In the genomic region with DNA sequence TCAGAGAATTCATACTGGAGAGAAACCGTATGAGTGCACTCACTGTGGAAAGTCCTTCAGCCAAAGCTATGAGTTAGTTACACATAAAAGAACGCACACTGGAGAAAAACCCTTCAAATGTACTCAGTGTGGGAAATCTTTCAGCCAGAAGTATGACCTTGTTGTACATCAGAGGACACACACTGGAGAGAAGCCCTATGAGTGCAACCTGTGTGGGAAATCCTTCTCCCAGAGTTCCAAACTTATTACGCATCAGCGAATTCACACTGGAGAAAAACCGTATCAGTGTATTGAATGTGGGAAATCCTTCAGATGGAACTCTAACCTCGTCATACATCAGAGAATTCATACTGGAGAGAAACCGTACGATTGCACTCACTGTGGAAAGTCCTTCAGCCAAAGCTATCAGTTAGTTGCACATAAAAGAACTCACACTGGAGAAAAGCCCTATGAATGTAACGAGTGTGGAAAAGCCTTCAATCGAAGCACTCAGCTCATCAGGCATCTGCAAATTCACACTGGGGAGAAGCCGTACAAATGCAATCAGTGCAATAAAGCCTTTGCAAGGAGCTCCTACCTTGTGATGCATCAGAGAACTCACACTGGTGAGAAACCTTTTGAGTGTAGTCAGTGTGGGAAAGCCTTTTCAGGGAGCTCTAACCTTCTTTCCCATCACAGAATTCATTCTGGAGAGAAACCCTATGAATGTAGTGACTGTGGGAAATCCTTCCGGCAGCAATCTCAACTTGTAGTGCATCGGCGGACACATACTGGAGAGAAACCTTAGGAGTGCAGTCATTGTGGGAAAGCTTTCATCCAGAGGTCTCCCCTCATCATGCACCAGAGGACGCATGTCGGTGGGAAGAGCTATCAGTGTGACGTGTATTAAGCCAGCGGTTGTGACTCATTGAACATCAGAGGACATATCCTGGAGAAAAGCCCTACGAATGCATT, we compare ENCODE assay signal across 18 cellular contexts. TPM values are rescaled to one million over a fixed set of nuclear protein-coding genes. Genes with fewer than 3 reads are reported as not detected.
DNase-seq lines count a peak whose midpoint lies in the region; ATAC-seq, FAIRE-seq and TF ChIP-seq lines count a peak whose summit lies in the region.
"Had no signal": no experiment of that assay in that cellular context is flagged by ENCODE, and none has a peak within 500 bp of the region (broad histone marks: within the 10 kb centered on the region; RNA-seq: fewer than 3 reads in every experiment).

No MANE protein-coding gene starts in this region.

- SMC1A ChIA-PET in GM12878 (lab: Charles Lee; ENCODE audit: uncharacterized antibody, unreplicated experiment): no interaction called here

- H3K27ac Mint-ChIP-seq in CD4-positive, alpha-beta memory T cell: no peak overlapping the region
- H3K27ac Mint-ChIP-seq: memory B cell had no signal

- CTCF ChIA-PET in CD4-positive, alpha-beta memory T cell (lab: Charles Lee; ENCODE audit: partially characterized antibody): no interaction called here
- CTCF ChIA-PET in HEK293 (lab: Yijun Ruan, JAX): interaction anchor here (1.7 to 2.2 kb wide), 2 partner anchors 43 to 257 kb away, joined by 5 to 7 read pairs; a partner anchor contains a TSS
- CTCF ChIA-PET in GM12878 (lab: Yijun Ruan, JAX): no interaction called here

- H3K36me3 Mint-ChIP-seq in CD4-positive, alpha-beta memory T cell: peaks cover 58 to 64% of the 10 kb centered on the region in 2 donors

- in situ Hi-C loops in GM12878 (cut with MboI): no loop called here

- FAIRE-seq in GM12878 (lab: Jason Lieb, UNC): no peak

- H3K4me2 ChIP-seq in GM12878 (ENCODE audit: control insufficient read depth, insufficient read depth): no peak overlapping the region

- no peak for TF ChIP-seq EP300 in GM12878 (IDR thresholded peaks at IDR 0.05; ENCODE audit: borderline replicate concordance in 1 of 2, control insufficient read depth in 1 of 2, low read depth in 2 of 2, low read length in 2 of 2)

- peaks cover 0 to 10% (median 0%) of the 10 kb centered on the region in 4 donors for H3K4me1 Mint-ChIP-seq in CD4-positive, alpha-beta memory T cell
- H3K4me1 Mint-ChIP-seq: memory B cell had no signal

- no peaks in the 10 kb centered on the region for H4K20me1 ChIP-seq in GM12878 (ENCODE audit: control insufficient read depth, insufficient read depth)

- H3K9ac ChIP-seq in GM12878 (ENCODE audit: control insufficient read depth, insufficient read depth, low read length) (no peak overlapping the region), mucosa of rectum (ENCODE audit: low read depth in 1 of 2, low read length in 2 of 2) (no peak overlapping the region)

- intact Hi-C loops in CD4-positive, alpha-beta memory T cell (cut with micrococcal nuclease): no loop called here
- intact Hi-C loops in GM12878 (cut with micrococcal nuclease; ENCODE audit: unreplicated experiment): no loop called here
- intact Hi-C loops in adrenal gland (cut with DNase I): loop anchor here in 1 of 2 donors (10.0 kb wide), 1 partner anchor 57 kb away; no protein-coding TSS in a partner anchor

- H3K79me2 ChIP-seq in GM12878 (ENCODE audit: control insufficient read depth, insufficient read depth, low read length): no peaks in the 10 kb centered on the region

- H3K4me3 ChIP-seq in CD4-positive, alpha-beta memory T cell (ENCODE audit: low read length in 2 of 2): peak overlapping the region; percentile 17 to 27
- H3K4me3 ChIP-seq in HEK293 (ENCODE audit: low read depth, low read length) (no peak overlapping the region), GM12878 (no peak overlapping the region), mucosa of rectum (ENCODE audit: low read length in 2 of 2) (peak overlapping the region; percentile 19 to 46), adrenal gland (peak overlapping the region in 1 of 4 donors; percentile 21)
- H3K4me3 ChIP-seq: SJSA1 had no signal

- ATAC-seq in GM12878: no peak
- ATAC-seq in GM18858 (IDR thresholded peaks at IDR 0.05; ENCODE audit: unreplicated experiment): no peak
- no peak for ATAC-seq in stimulated activated naive CD8-positive, alpha-beta T cell treated with anti-CD3 and anti-CD28 coated beads, Interleukin-15, Interleukin-2, amounts not matched to agents 100 U/mL and 50 U/mL, for 24 hours

- no peaks in the 10 kb centered on the region for H3K27me3 ChIP-seq in CD4-positive, alpha-beta memory T cell (ENCODE audit: insufficient read depth, low read length)
- H3K27me3 ChIP-seq in GM12878 (replicated peaks in 1 of 2; ENCODE audit: control insufficient read depth in 2 of 2, insufficient read depth in 2 of 2, low read length in 1 of 2): no peaks in the 10 kb centered on the region
- H3K27me3 ChIP-seq in mucosa of rectum (ENCODE audit: control insufficient read depth in 2 of 2, insufficient read depth in 2 of 2, low read length in 2 of 2): no peaks in the 10 kb centered on the region
- no peaks in the 10 kb centered on the region for H3K27me3 ChIP-seq in adrenal gland
- H3K27me3 ChIP-seq: SJSA1 had no signal

- TF ChIP-seq POLR2A in GM12878 (IDR thresholded peaks at IDR 0.05; ENCODE audit: low read depth, low read length): 0 out of 2 replicates have a peak, but pooled peaks have one; percentile 22
- no peak for TF ChIP-seq POLR2A in adrenal gland (IDR thresholded peaks at IDR 0.05)

- BruUV-seq in GM12878 (replicated peaks; lab: Mats Ljungman, UMichigan): TSS peak; percentile 38

- no peak overlapping the region for H3K27ac ChIP-seq in CD4-positive, alpha-beta memory T cell (ENCODE audit: low read depth, low read length)
- no peak overlapping the region for H3K27ac ChIP-seq in HEK293 (ENCODE audit: extremely low read depth, low read depth, low read length)
- H3K27ac ChIP-seq in GM12878 (ENCODE audit: control insufficient read depth, insufficient read depth): no peak overlapping the region
- no peak overlapping the region for H3K27ac ChIP-seq in mucosa of rectum (ENCODE audit: low read depth in 2 of 2, low read length in 2 of 2)
- H3K27ac ChIP-seq in adrenal gland: no peak overlapping the region
- H3K27ac ChIP-seq: HL-60, SJSA1 had no signal

- H3K36me3 ChIP-seq in CD4-positive, alpha-beta memory T cell (ENCODE audit: insufficient read depth, low read length): peaks cover 19% of the 10 kb centered on the region
- H3K36me3 ChIP-seq in HEK293 (ENCODE audit: control insufficient read depth in 2 of 2, insufficient read depth in 1 of 2, low read length in 2 of 2): peaks cover 3 to 60% of the 10 kb centered on the region in 2 experiments; a peak in 2 of 3 replicates
- peaks cover 0 to 9% of the 10 kb centered on the region in 2 experiments; a peak in 1 of 4 replicates for H3K36me3 ChIP-seq in GM12878 (ENCODE audit: control insufficient read depth in 2 of 2, insufficient read depth in 2 of 2, low read length in 1 of 2)
- peaks cover 38 to 58% of the 10 kb centered on the region in 2 donors for H3K36me3 ChIP-seq in mucosa of rectum (ENCODE audit: control insufficient read depth in 2 of 2, insufficient read depth in 2 of 2, low read length in 2 of 2)
- H3K36me3 ChIP-seq in adrenal gland (replicated peaks in 1 of 2): no peaks in the 10 kb centered on the region

- no peak for TF ChIP-seq RAD21 in GM12878 (IDR thresholded peaks at IDR 0.05; ENCODE audit: insufficient read depth, low read depth, low read length)

- H3K9me3 Mint-ChIP-seq in CD4-positive, alpha-beta memory T cell: peaks cover 0 to 99% (median 84%) of the 10 kb centered on the region in 8 donors

- H3K4me1 ChIP-seq in CD4-positive, alpha-beta memory T cell (ENCODE audit: insufficient read depth, low read length): no peaks in the 10 kb centered on the region
- H3K4me1 ChIP-seq in HEK293 (ENCODE audit: control insufficient read depth, insufficient read depth, low read length): no peaks in the 10 kb centered on the region
- H3K4me1 ChIP-seq in GM12878 (ENCODE audit: control insufficient read depth, insufficient read depth, low read length): no peaks in the 10 kb centered on the region
- H3K4me1 ChIP-seq in mucosa of rectum (ENCODE audit: control insufficient read depth in 2 of 2, insufficient read depth in 2 of 2, low read length in 2 of 2): no peaks in the 10 kb centered on the region
- H3K4me1 ChIP-seq in adrenal gland (replicated peaks in 1 of 2): no peaks in the 10 kb centered on the region
- H3K4me1 ChIP-seq: SJSA1 had no signal

- POLR2A ChIA-PET in CD4-positive, alpha-beta memory T cell (lab: Charles Lee; ENCODE audit: partially characterized antibody): interaction anchor here (0.6 to 1.1 kb wide), 5 partner anchors 15 to 256 kb away, joined by 3 read pairs; no protein-coding TSS in a partner anchor
- POLR2A ChIA-PET in HEK293 (lab: Yijun Ruan, JAX) (interaction anchor here (0.5 to 1.5 kb wide), 5 partner anchors 11 to 292 kb away, joined by 3 to 6 read pairs (median 4); no protein-coding TSS in a partner anchor), GM12878 (lab: Charles Lee) (no interaction called here)

- TF ChIP-seq CTCF in HEK293 (tag by site-specific recombination; IDR thresholded peaks at IDR 0.05) (no peak), GM12878 (IDR thresholded peaks at IDR 0.05 in 2 of 3, conservative IDR thresholded peaks at IDR 0.05 in 1 of 3; ENCODE audit: control insufficient read depth in 2 of 3, extremely low read depth in 1 of 3, insufficient read depth in 1 of 3, low read depth in 3 of 3, low read length in 3 of 3) (no peak), adrenal gland (IDR thresholded peaks at IDR 0.05) (no peak)

- no peak overlapping the region for H2AFZ ChIP-seq in GM12878 (ENCODE audit: control insufficient read depth, low read depth, low read length)

- WGBS in GM12878 (ENCODE audit: insufficient coverage, insufficient replicate concordance, low lambda C conversion rate, missing lambda C conversion rate): 98% methylated on average over 19 of the region's 19 CpGs
- 93 to 98% (median 96%) methylated on average over 19 of the region's 19 CpGs for WGBS in adrenal gland, 4 donors

- RAD21 ChIA-PET in GM12878 (lab: Charles Lee; ENCODE audit: unreplicated experiment): no interaction called here

- no peaks in the 10 kb centered on the region for H3K27me3 Mint-ChIP-seq in CD4-positive, alpha-beta memory T cell
- H3K27me3 Mint-ChIP-seq: memory B cell had no signal

- DNase-seq in CD4-positive, alpha-beta memory T cell: no peak
- DNase-seq in GM12878 (ENCODE audit: low read depth, low spot score): no peak
- DNase-seq in adrenal gland: no peak
- no peak for DNase-seq in stimulated activated naive CD8-positive, alpha-beta T cell treated with anti-CD3 and anti-CD28 coated beads, Interleukin-15, Interleukin-2, amounts not matched to agents 100 U/mL and 50 U/mL, for 24 hours
- DNase-seq in NOMO-1 treated with dmso at 0.1 percent for 144 hours (lab: John Stamatoyannopoulos, UW; ENCODE audit: unreplicated experiment): no peak
- DNase-seq: activated CD8-positive, alpha-beta memory T cell treated with anti-CD3 and anti-CD28 coated beads, Interleukin-2, amount 50 U/mL, for 48 hours; C1 segment of cervical spinal cord; effector CD4-positive, alpha-beta T cell; head of caudate nucleus; NCI-H1048; NCI-H510A treated with DMSO at 0.1 percent for 48 hours; stimulated activated CD4-positive, alpha-beta T cell treated with anti-CD3 and anti-CD28 coated beads, Interleukin-4, amount 100 ng/mL, for 4 hours had no signal

- peak overlapping the region in 1 of 8 donors; percentile 22 for H3K4me3 Mint-ChIP-seq in CD4-positive, alpha-beta memory T cell
- H3K4me3 Mint-ChIP-seq: memory B cell had no signal

- H3K9me3 ChIP-seq in CD4-positive, alpha-beta memory T cell (ENCODE audit: control insufficient read depth in 1 of 2, low read length in 2 of 2): peaks cover 38 to 83% of the 10 kb centered on the region in 2 donors
- no peaks in the 10 kb centered on the region for H3K9me3 ChIP-seq in HEK293 (ENCODE audit: control insufficient read depth, insufficient read depth, low read depth, low read length)
- H3K9me3 ChIP-seq in GM12878 (replicated peaks; ENCODE audit: control insufficient read depth, insufficient read depth, low read length): peaks cover 65% of the 10 kb centered on the region
- peaks cover 71 to 76% of the 10 kb centered on the region in 2 donors for H3K9me3 ChIP-seq in mucosa of rectum (ENCODE audit: control insufficient read depth in 2 of 2, low read length in 2 of 2)
- peaks cover 18 to 99% (median 29%) of the 10 kb centered on the region in 3 donors for H3K9me3 ChIP-seq in adrenal gland (replicated peaks in 1 of 3)

RNA-seq across cellular contexts. Expression of a gene that starts 16.5 kb away (rescaled TPM):
- total RNA-seq in CD4-positive, alpha-beta memory T cell: 10 to 100 TPM in 1 of 2 experiments, 1 to 10 TPM in 1; 9.5 to 10.2 TPM
- polyA plus RNA-seq in CD4-positive, alpha-beta memory T cell: under 1 TPM; 0.63 to 0.94 TPM
- total RNA-seq in GM12878 (2013; cell fraction: nucleolus; rRNA removed): 16.1 and 16.2 TPM in 2 replicates
- total RNA-seq in GM12878 (2014; rRNA removed) (5.4 TPM in 2 replicates), GM12878 (2014; rRNA removed; fragmentation: Illumina TruSeq; extraction: Trizol) (4.2 and 4.5 TPM in 2 replicates), GM12878 (2021) (4.7 and 5.1 TPM in 2 replicates), adrenal gland (1 to 10 TPM; 6.6 to 8.6 (median 7.0) TPM)
- 1.2 TPM for polyA plus RNA-seq in GM12878 (2011; ENCODE audit: low read depth)
- polyA plus RNA-seq in GM12878 (2011; rRNA removed) (2.8 and 3.7 TPM in 2 replicates), GM12878 (2014; fragmentation: Illumina TruSeq; extraction: Trizol) (2.0 and 2.6 TPM in 2 replicates), GM12878 (2014; fragmentation: Nextera tagmentation; extraction: Ambion mirVana) (under 1 TPM; 0.46 to 0.71 TPM), GM12878 (2014; rRNA removed) (3.1 TPM in 2 replicates), GM12878 (2016; fragmentation: Nextera tagmentation; extraction: Ambion mirVana) (1 to 10 TPM in 1 of 2 experiments, under 1 TPM in 1; 0.78 to 1.0 TPM), adrenal gland (1 to 10 TPM; 1.6 to 2.6 (median 2.4) TPM)
- polyA plus RNA-seq in GM12878 (2011; cell fraction: cytosol; rRNA removed): 3.5 and 4.6 TPM in 2 replicates
- polyA plus RNA-seq in GM12878 (2011; cell fraction: nucleus; rRNA removed): 5.4 and 5.8 TPM in 2 replicates
- polyA plus RNA-seq in GM12878 (2012): 1.2 and 1.8 TPM in 2 replicates
- 7.9 and 9.9 TPM in 2 replicates for polyA minus RNA-seq in GM12878 (2011; rRNA and poly(A)+ RNA removed)
- 3.6 and 4.3 TPM in 2 replicates for polyA minus RNA-seq in GM12878 (2011; cell fraction: cytosol; rRNA and poly(A)+ RNA removed)
- polyA minus RNA-seq in GM12878 (2011; cell fraction: nucleus; rRNA and poly(A)+ RNA removed): 2.5 and 4.7 TPM in 2 replicates

RNA-seq across cellular contexts. Expression of a gene that starts 33.5 kb away (rescaled TPM):
- 10 to 100 TPM; 63.3 to 67.6 TPM for total RNA-seq in CD4-positive, alpha-beta memory T cell
- 10 to 100 TPM; 13.7 to 23.0 TPM for polyA plus RNA-seq in CD4-positive, alpha-beta memory T cell
- 268 and 299 TPM in 2 replicates for total RNA-seq in GM12878 (2013; cell fraction: nucleolus; rRNA removed)
- total RNA-seq in GM12878 (2014; rRNA removed) (56.8 and 67.4 TPM in 2 replicates), GM12878 (2014; rRNA removed; fragmentation: Illumina TruSeq; extraction: Trizol) (56.6 and 61.2 TPM in 2 replicates), GM12878 (2021) (35.9 and 42.1 TPM in 2 replicates), adrenal gland (100 to 1,000 TPM in 1 of 8 donors, 10 to 100 TPM in 7; 24.6 to 170 (median 31.5) TPM)
- polyA plus RNA-seq in GM12878 (2011; ENCODE audit: low read depth): 70.8 TPM
- polyA plus RNA-seq in GM12878 (2011; rRNA removed) (58.3 and 70.1 TPM in 2 replicates), GM12878 (2014; fragmentation: Illumina TruSeq; extraction: Trizol) (29.6 and 43.1 TPM in 2 replicates), GM12878 (2014; fragmentation: Nextera tagmentation; extraction: Ambion mirVana) (10 to 100 TPM; 27.3 to 34.9 TPM), GM12878 (2014; rRNA removed) (53.6 and 57.0 TPM in 2 replicates), GM12878 (2016; fragmentation: Nextera tagmentation; extraction: Ambion mirVana) (10 to 100 TPM; 34.9 to 36.1 TPM), adrenal gland (10 to 100 TPM; 10.8 to 26.5 (median 24.9) TPM)
- polyA plus RNA-seq in GM12878 (2011; cell fraction: cytosol; rRNA removed): 77.2 and 85.3 TPM in 2 replicates
- polyA plus RNA-seq in GM12878 (2011; cell fraction: nucleus; rRNA removed): 53.4 and 62.8 TPM in 2 replicates
- polyA plus RNA-seq in GM12878 (2012): 27.4 and 39.8 TPM in 2 replicates
- polyA minus RNA-seq in GM12878 (2011; rRNA and poly(A)+ RNA removed): 61.0 and 85.8 TPM in 2 replicates
- polyA minus RNA-seq in GM12878 (2011; cell fraction: cytosol; rRNA and poly(A)+ RNA removed): 20.3 and 23.6 TPM in 2 replicates
- polyA minus RNA-seq in GM12878 (2011; cell fraction: nucleus; rRNA and poly(A)+ RNA removed): 48.8 and 73.8 TPM in 2 replicates

RNA-seq across cellular contexts. Expression of a gene that starts 42.9 kb away (rescaled TPM):
- total RNA-seq in CD4-positive, alpha-beta memory T cell: 10 to 100 TPM; 72.3 to 76.6 TPM
- polyA plus RNA-seq in CD4-positive, alpha-beta memory T cell: 10 to 100 TPM; 59.3 to 73.9 TPM
- total RNA-seq in GM12878 (2013; cell fraction: nucleolus; rRNA removed): 161 and 168 TPM in 2 replicates
- total RNA-seq in GM12878 (2014; rRNA removed): 60.1 and 68.6 TPM in 2 replicates
- 85.3 and 90.8 TPM in 2 replicates for total RNA-seq in GM12878 (2014; rRNA removed; fragmentation: Illumina TruSeq; extraction: Trizol)
- 55.0 and 59.3 TPM in 2 replicates for total RNA-seq in GM12878 (2021)
- polyA plus RNA-seq in GM12878 (2011; ENCODE audit: low read depth): 37.0 TPM
- 85.6 and 90.3 TPM in 2 replicates for polyA plus RNA-seq in GM12878 (2011; rRNA removed)
- 54.1 and 54.5 TPM in 2 replicates for polyA plus RNA-seq in GM12878 (2011; cell fraction: cytosol; rRNA removed)
- 246 and 281 TPM in 2 replicates for polyA plus RNA-seq in GM12878 (2011; cell fraction: nucleus; rRNA removed)
- 39.9 and 53.8 TPM in 2 replicates for polyA plus RNA-seq in GM12878 (2012)
- polyA plus RNA-seq in GM12878 (2014; fragmentation: Illumina TruSeq; extraction: Trizol): 101 and 105 TPM in 2 replicates
- 100 to 1,000 TPM; 150 to 172 TPM for polyA plus RNA-seq in GM12878 (2014; fragmentation: Nextera tagmentation; extraction: Ambion mirVana)
- 80.0 and 85.6 TPM in 2 replicates for polyA plus RNA-seq in GM12878 (2014; rRNA removed)
- polyA plus RNA-seq in GM12878 (2016; fragmentation: Nextera tagmentation; extraction: Ambion mirVana): 100 to 1,000 TPM; 110 to 113 TPM
- polyA minus RNA-seq in GM12878 (2011; rRNA and poly(A)+ RNA removed): 44.8 and 46.9 TPM in 2 replicates
- polyA minus RNA-seq in GM12878 (2011; cell fraction: cytosol; rRNA and poly(A)+ RNA removed): 9.9 and 12.8 TPM in 2 replicates
- polyA minus RNA-seq in GM12878 (2011; cell fraction: nucleus; rRNA and poly(A)+ RNA removed): 96.8 and 129 TPM in 2 replicates
- 10 to 100 TPM; 18.4 to 49.8 (median 29.8) TPM for total RNA-seq in adrenal gland
- 10 to 100 TPM; 36.3 to 70.5 (median 48.4) TPM for polyA plus RNA-seq in adrenal gland

Comparison
In these comparisons a context has a peak if more than half of its experiments do, and no peak if none do; other contexts are left out.
1. H3K4me3 ChIP-seq: peak in CD4-positive, alpha-beta memory T cell (2 of 2) and mucosa of rectum (2 of 2); none in HEK293 (single experiment) and GM12878 (single experiment).